ENCODE assay signal across 21 cellular contexts in the genomic region with DNA sequence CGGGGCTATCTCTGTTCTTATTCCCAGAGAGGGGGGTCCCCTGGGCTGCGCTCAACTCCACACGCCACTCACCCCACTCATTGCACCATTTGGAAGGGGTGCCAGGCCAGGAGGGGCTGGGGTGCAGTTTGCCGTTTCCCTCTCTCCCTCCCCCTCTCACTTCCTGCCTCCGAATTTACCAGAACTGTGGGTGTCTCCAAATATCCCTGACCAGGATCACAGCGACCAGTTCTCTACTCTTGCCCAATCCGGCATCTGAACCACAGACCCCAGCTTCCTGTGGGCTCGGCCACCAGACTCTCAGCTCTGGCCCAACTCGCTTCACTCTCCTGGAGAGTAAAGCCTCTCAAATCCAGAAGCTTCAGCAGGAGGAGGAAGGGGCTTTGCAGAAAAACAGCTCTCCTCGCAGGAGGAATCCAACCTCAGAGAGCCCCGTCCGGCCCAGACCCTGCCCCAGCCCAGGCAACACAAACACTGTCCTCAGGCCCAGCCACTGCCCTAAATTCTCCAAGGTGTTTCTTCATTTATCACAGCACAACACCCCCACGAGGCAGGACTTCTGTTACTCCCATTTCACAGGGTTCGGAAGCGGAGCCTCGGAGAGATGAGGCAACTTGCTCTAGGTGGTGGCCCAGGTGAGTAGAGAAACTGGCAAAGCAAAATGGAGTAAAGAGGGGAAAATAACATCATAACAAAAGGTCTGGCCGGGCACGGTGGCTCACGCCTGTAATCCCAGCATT. TPM values are rescaled to one million over a fixed set of nuclear protein-coding genes. Genes with fewer than 3 reads are reported as not detected.
A peak's percentile ranks its signal among the peaks of the same experiment; 100 is the strongest.
DNase-seq lines count a peak whose midpoint lies in the region; ATAC-seq and TF ChIP-seq lines count a peak whose summit lies in the region.
"Had no signal": no experiment of that assay in that cellular context is flagged by ENCODE, and none has a peak within 500 bp of the region (broad histone marks: within the 10 kb centered on the region; RNA-seq: fewer than 3 reads in every experiment).

No MANE protein-coding gene starts in this region.

- H3K79me2 ChIP-seq in MM.1S (ENCODE audit: low read length), result no peaks in the 10 kb centered on the region

- intact Hi-C loops in activated CD4-positive, alpha-beta memory T cell treated with anti-CD3 and anti-CD28 coated beads for 36 hours (cut with micrococcal nuclease), result no loop called here
- intact Hi-C loops in right lobe of liver (cut with DNase I), result no loop called here

- no peak overlapping the region for H3K27ac Mint-ChIP-seq in activated CD4-positive, alpha-beta memory T cell treated with anti-CD3 and anti-CD28 coated beads for 36 hours
- H3K27ac Mint-ChIP-seq in activated CD4-positive, alpha-beta memory T cell treated with anti-CD3 and anti-CD28 coated beads, Interleukin-2, amount 10 ng/mL, durations not matched to agents 7 days and 5 days, result no peak overlapping the region
- H3K27ac Mint-ChIP-seq in WTC11, result 0 out of 2 replicates have a peak overlapping the region, but pooled peaks have one; percentile 30
- H3K27ac Mint-ChIP-seq: CD8-positive, alpha-beta memory T cell had no signal

- H3K4me3 ChIP-seq in right lobe of liver, result peak overlapping the region; percentile 56 to 77 (median 76)
- H3K4me3 ChIP-seq in upper lobe of left lung, result no peak overlapping the region
- no peak overlapping the region for H3K4me3 ChIP-seq in MM.1S (ENCODE audit: low read length)
- H3K4me3 ChIP-seq: transverse colon had no signal

- H3K4me2 ChIP-seq in MM.1S (ENCODE audit: low read depth, low read length), result no peak overlapping the region

- no peaks in the 10 kb centered on the region for H3K36me3 Mint-ChIP-seq in activated CD4-positive, alpha-beta memory T cell treated with anti-CD3 and anti-CD28 coated beads for 36 hours
- no peaks in the 10 kb centered on the region for H3K36me3 Mint-ChIP-seq in activated CD4-positive, alpha-beta memory T cell treated with anti-CD3 and anti-CD28 coated beads, Interleukin-2, amount 10 ng/mL, durations not matched to agents 7 days and 5 days (ENCODE audit: low read depth)
- H3K36me3 Mint-ChIP-seq in WTC11, result no peaks in the 10 kb centered on the region
- H3K36me3 Mint-ChIP-seq: CD8-positive, alpha-beta memory T cell; naive thymus-derived CD8-positive, alpha-beta T cell had no signal

- TF ChIP-seq POLR2A in right lobe of liver (IDR thresholded peaks at IDR 0.05), result peak; percentile 49
- no peak for TF ChIP-seq POLR2A in upper lobe of left lung (IDR thresholded peaks at IDR 0.05)

- CTCF ChIA-PET in activated CD4-positive, alpha-beta memory T cell treated with anti-CD3 and anti-CD28 coated beads for 36 hours (lab: Charles Lee), result interaction anchor here (1.1 kb wide), 1 partner anchor 14 kb away, joined by 3 read pairs; no protein-coding TSS in a partner anchor
- CTCF ChIA-PET in activated CD4-positive, alpha-beta memory T cell treated with anti-CD3 and anti-CD28 coated beads, Interleukin-2, amount 10 ng/mL, durations not matched to agents 7 days and 5 days (lab: Charles Lee), result no interaction called here
- CTCF ChIA-PET in WTC11 (lab: Charles Lee), result interaction anchor here (0.5 to 2.2 kb wide), 8 partner anchors 10 to 439 kb away, joined by 3 to 15 read pairs (median 3); no protein-coding TSS in a partner anchor

- H3K4me3 Mint-ChIP-seq in activated CD4-positive, alpha-beta memory T cell treated with anti-CD3 and anti-CD28 coated beads for 36 hours, result no peak overlapping the region
- H3K4me3 Mint-ChIP-seq in activated CD4-positive, alpha-beta memory T cell treated with anti-CD3 and anti-CD28 coated beads, Interleukin-2, amount 10 ng/mL, durations not matched to agents 7 days and 5 days, result no peak overlapping the region
- H3K4me3 Mint-ChIP-seq in WTC11, result no peak overlapping the region
- H3K4me3 Mint-ChIP-seq: CD8-positive, alpha-beta memory T cell; IgD-negative memory B cell; naive thymus-derived CD8-positive, alpha-beta T cell had no signal

- peak; percentile 1 for DNase-seq in activated CD4-positive, alpha-beta memory T cell treated with anti-CD3 and anti-CD28 coated beads for 36 hours
- DNase-seq in activated CD4-positive, alpha-beta memory T cell treated with anti-CD3 and anti-CD28 coated beads, Interleukin-2, amount 10 ng/mL, durations not matched to agents 7 days and 5 days, result no peak
- no peak for DNase-seq in WTC11 (ENCODE audit: low spot score)
- DNase-seq in right lobe of liver, result no peak
- DNase-seq in upper lobe of left lung, result no peak
- no peak for DNase-seq in MM.1S
- no peak for DNase-seq in RPMI8226
- DNase-seq: 8988T; activated CD4-positive, alpha-beta T cell treated with anti-CD3 and anti-CD28 coated beads for 1 hour; CD8-positive, alpha-beta memory T cell; cerebellar nuclear complex; glutamatergic neuron; naive thymus-derived CD8-positive, alpha-beta T cell; NCI-H1417 treated with DMSO at 0.1 percent for 48 hours; NCI-H345; PC-3; stimulated activated CD4-positive, alpha-beta T cell treated with anti-CD3 and anti-CD28 coated beads, Interleukin-4, amount 100 ng/mL, for 24 hours; transverse colon had no signal

- H2AFZ ChIP-seq in MM.1S (ENCODE audit: low read length), result no peak overlapping the region

- H3K27me3 ChIP-seq in right lobe of liver, result no peaks in the 10 kb centered on the region
- no peaks in the 10 kb centered on the region for H3K27me3 ChIP-seq in upper lobe of left lung
- peaks cover 69% of the 10 kb centered on the region for H3K27me3 ChIP-seq in MM.1S (replicated peaks; ENCODE audit: insufficient read depth, low read length)

- peaks cover 6% of the 10 kb centered on the region for H3K27me3 Mint-ChIP-seq in activated CD4-positive, alpha-beta memory T cell treated with anti-CD3 and anti-CD28 coated beads for 36 hours
- H3K27me3 Mint-ChIP-seq in activated CD4-positive, alpha-beta memory T cell treated with anti-CD3 and anti-CD28 coated beads, Interleukin-2, amount 10 ng/mL, durations not matched to agents 7 days and 5 days, result peaks cover 7% of the 10 kb centered on the region
- H3K27me3 Mint-ChIP-seq in WTC11 (ENCODE audit: low read depth), result peaks cover 7% of the 10 kb centered on the region

- POLR2A ChIA-PET in activated CD4-positive, alpha-beta memory T cell treated with anti-CD3 and anti-CD28 coated beads for 36 hours (lab: Charles Lee), result no interaction called here
- POLR2A ChIA-PET in activated CD4-positive, alpha-beta memory T cell treated with anti-CD3 and anti-CD28 coated beads, Interleukin-2, amount 10 ng/mL, durations not matched to agents 7 days and 5 days (lab: Charles Lee), result no interaction called here
- POLR2A ChIA-PET in WTC11 (lab: Charles Lee), result interaction anchor here (0.5 kb wide), 1 partner anchor 17 kb away, joined by 3 read pairs; no protein-coding TSS in a partner anchor

- H3K9me3 Mint-ChIP-seq in activated CD4-positive, alpha-beta memory T cell treated with anti-CD3 and anti-CD28 coated beads for 36 hours, result no peaks in the 10 kb centered on the region
- no peaks in the 10 kb centered on the region for H3K9me3 Mint-ChIP-seq in activated CD4-positive, alpha-beta memory T cell treated with anti-CD3 and anti-CD28 coated beads, Interleukin-2, amount 10 ng/mL, durations not matched to agents 7 days and 5 days
- H3K9me3 Mint-ChIP-seq in WTC11, result peaks cover 5% of the 10 kb centered on the region
- H3K9me3 Mint-ChIP-seq: CD8-positive, alpha-beta memory T cell; naive thymus-derived CD8-positive, alpha-beta T cell had no signal

- H3F3A ChIP-seq in MM.1S (ENCODE audit: insufficient read depth, low read length), result no peaks in the 10 kb centered on the region

- ATAC-seq in WTC11, result no peak; the same call in 1 of the 2 replicates
- peak; percentile 73 to 82 (median 77) for ATAC-seq in right lobe of liver
- ATAC-seq in upper lobe of left lung (ENCODE audit: low FRiP score in 2 of 2), result peak in 1 of 2 donors; percentile 51
- ATAC-seq in HG03460 (IDR thresholded peaks at IDR 0.05; ENCODE audit: unreplicated experiment), result no peak
- ATAC-seq: naive thymus-derived CD8-positive, alpha-beta T cell; PC-3 had no signal

- TF ChIP-seq CTCF in WTC11 (IDR thresholded peaks at IDR 0.05) (no peak), right lobe of liver (IDR thresholded peaks at IDR 0.05) (no peak), upper lobe of left lung (IDR thresholded peaks at IDR 0.05) (no peak), MM.1S (IDR thresholded peaks at IDR 0.05; ENCODE audit: low read length) (no peak)

- H3K27ac ChIP-seq in right lobe of liver (peak overlapping the region; percentile 83 to 97 (median 94)), upper lobe of left lung (peak overlapping the region; percentile 10 to 52 (median 35)), MM.1S (ENCODE audit: low read length) (no peak overlapping the region)
- H3K27ac ChIP-seq: transverse colon had no signal

- peaks cover 3% of the 10 kb centered on the region for H3K4me1 Mint-ChIP-seq in activated CD4-positive, alpha-beta memory T cell treated with anti-CD3 and anti-CD28 coated beads for 36 hours (ENCODE audit: low read depth)
- H3K4me1 Mint-ChIP-seq in activated CD4-positive, alpha-beta memory T cell treated with anti-CD3 and anti-CD28 coated beads, Interleukin-2, amount 10 ng/mL, durations not matched to agents 7 days and 5 days, result peaks cover 3% of the 10 kb centered on the region
- H3K4me1 Mint-ChIP-seq in WTC11, result peaks cover 25% of the 10 kb centered on the region

- H3K4me1 ChIP-seq in right lobe of liver, result peaks cover 0 to 40% (median 6%) of the 10 kb centered on the region in 4 donors
- H3K4me1 ChIP-seq in upper lobe of left lung, result no peaks in the 10 kb centered on the region
- H3K4me1 ChIP-seq in MM.1S (ENCODE audit: low read length), result no peaks in the 10 kb centered on the region
- H3K4me1 ChIP-seq: transverse colon had no signal

- WGBS in right lobe of liver (ENCODE audit: insufficient coverage, low coverage, low lambda C conversion rate, missing lambda C conversion rate), result 10% methylated on average over 13 of the region's 19 CpGs
- WGBS in upper lobe of left lung, 2 donors, result 51 to 62% methylated on average over 16 to 19 of the region's 19 CpGs

- H3K9me2 ChIP-seq in MM.1S (replicated peaks; ENCODE audit: insufficient read depth, low read length), result no peaks in the 10 kb centered on the region

- no peaks in the 10 kb centered on the region for H3K36me3 ChIP-seq in right lobe of liver
- no peaks in the 10 kb centered on the region for H3K36me3 ChIP-seq in upper lobe of left lung
- H3K36me3 ChIP-seq in MM.1S (replicated peaks; ENCODE audit: insufficient read depth, low read length), result no peaks in the 10 kb centered on the region
- H3K36me3 ChIP-seq: transverse colon had no signal

- H3K9me3 ChIP-seq in right lobe of liver, result no peaks in the 10 kb centered on the region
- H3K9me3 ChIP-seq in upper lobe of left lung, result peaks cover 0 to 5% (median 0%) of the 10 kb centered on the region in 4 donors
- H3K9me3 ChIP-seq in MM.1S (replicated peaks; ENCODE audit: insufficient read depth, low read length), result no peaks in the 10 kb centered on the region
- H3K9me3 ChIP-seq: transverse colon had no signal

- TF ChIP-seq EP300 in upper lobe of left lung (IDR thresholded peaks at IDR 0.05), result no peak

- H4K20me1 ChIP-seq in MM.1S (ENCODE audit: insufficient read depth, low read length), result no peaks in the 10 kb centered on the region

- no peak overlapping the region for H3K9ac ChIP-seq in MM.1S (ENCODE audit: low read length)

RNA-seq across cellular contexts. Expression of a gene that starts 0.4 kb away (rescaled TPM):
- not detected for total RNA-seq in activated CD4-positive, alpha-beta memory T cell treated with anti-CD3 and anti-CD28 coated beads for 36 hours
- total RNA-seq in activated CD4-positive, alpha-beta memory T cell treated with anti-CD3 and anti-CD28 coated beads, Interleukin-2, amount 10 ng/mL, durations not matched to agents 7 days and 5 days, result not detected
- total RNA-seq in WTC11 (2021) (0.13 to 0.30 TPM (median 0.14 TPM) in 3 replicates), right lobe of liver (100 to 1,000 TPM; 412 to 553 (median 461) TPM), upper lobe of left lung (1 to 10 TPM in 5 of 6 donors, under 1 TPM in 1; 0.98 to 3.9 (median 1.8) TPM)
- total RNA-seq: CD8-positive, alpha-beta memory T cell; G401; naive thymus-derived CD8-positive, alpha-beta T cell; PC-3 had no signal

RNA-seq across cellular contexts. Expression of a gene that starts 35.0 kb away (rescaled TPM):
- total RNA-seq in activated CD4-positive, alpha-beta memory T cell treated with anti-CD3 and anti-CD28 coated beads for 36 hours, result not detected
- total RNA-seq in activated CD4-positive, alpha-beta memory T cell treated with anti-CD3 and anti-CD28 coated beads, Interleukin-2, amount 10 ng/mL, durations not matched to agents 7 days and 5 days, result not detected
- total RNA-seq in WTC11 (2021), result 0.18 TPM in 1 of 3 replicates, not detected in the others
- 1 to 10 TPM in 4 of 6 experiments, under 1 TPM in 2; 0.77 to 2.6 (median 1.5) TPM for total RNA-seq in right lobe of liver
- total RNA-seq in upper lobe of left lung, result 10 to 100 TPM in 2 of 6 donors, 1 to 10 TPM in 2, under 1 TPM in 2; 0.76 to 16.8 (median 5.1) TPM
- total RNA-seq: G401, PC-3 had no signal

Comparison
In these comparisons a context has a peak if more than half of its experiments do, and no peak if none do; other contexts are left out.
1. ATAC-seq: peak in right lobe of liver (4 of 4); none in WTC11 (single experiment) and HG03460 (single experiment).
2. H3K4me3 ChIP-seq: peak in right lobe of liver (3 of 3); none in upper lobe of left lung (0 of 4) and MM.1S (single experiment).
3. RNA of a gene that starts 0.4 kb away (total RNA-seq): 412 to 553 TPM in right lobe of liver; 0.98 to 3.9 TPM in upper lobe of left lung, 0.13 to 0.30 TPM in WTC11, not detected in activated CD4-positive, alpha-beta memory T cell treated with anti-CD3 and anti-CD28 coated beads for 36 hours and not detected in activated CD4-positive, alpha-beta memory T cell treated with anti-CD3 and anti-CD28 coated beads, Interleukin-2, amount 10 ng/mL, durations not matched to agents 7 days and 5 days; every median in the first group is over 10 times any median in the second.